23 cellular contexts compared by ENCODE assay signal in the genomic region with DNA sequence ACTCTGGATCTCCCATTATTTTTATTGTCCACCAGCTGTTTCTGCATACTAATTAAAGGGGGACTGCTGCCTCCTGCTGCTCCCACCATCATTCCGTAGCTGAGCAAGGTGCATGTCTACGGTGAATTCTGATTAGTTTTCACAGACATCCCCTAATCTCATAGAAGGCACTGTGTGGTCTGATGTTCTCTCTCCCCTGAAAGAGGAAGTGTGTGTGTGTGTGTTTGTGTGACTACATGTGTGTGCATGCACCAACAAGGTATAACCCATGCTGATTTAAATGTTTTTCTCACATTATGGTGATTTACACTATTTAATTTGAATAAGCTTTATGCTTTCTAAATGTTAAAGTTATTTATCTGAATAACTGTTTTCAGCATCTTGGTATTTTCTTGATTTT.
"Had no signal": no experiment of that assay in that cellular context is flagged by ENCODE, and none has a peak within 500 bp of the region (broad histone marks: within the 10 kb centered on the region; RNA-seq: fewer than 3 reads in every experiment).

No MANE protein-coding gene starts in this region.

- DNase-seq: activated CD4-positive, alpha-beta memory T cell treated with anti-CD3 and anti-CD28 coated beads, Interleukin-2, amount 10 ng/mL, durations not matched to agents 7 days and 5 days; activated CD4-positive, alpha-beta T cell treated with anti-CD3 and anti-CD28 coated beads, Interleukin-2, amount 10 ng/mL, durations not matched to agents 24 days and 14 days; activated gamma-delta T cell; anterior cingulate cortex; brain microvascular endothelial cell; dermis blood vessel endothelial cell; effector CD8-positive, alpha-beta T cell; foreskin keratinocyte; right cardiac atrium; stimulated activated CD4-positive, alpha-beta T cell treated with anti-CD3 and anti-CD28 coated beads, Interleukin-4, amount 100 ng/mL, for 24 hours; substantia nigra; thyroid gland had no signal

- H3K9ac ChIP-seq: parathyroid adenoma had no signal

- H3K4me3 ChIP-seq: lung, thyroid gland had no signal

- H3K27ac Mint-ChIP-seq: activated CD4-positive, alpha-beta memory T cell treated with anti-CD3 and anti-CD28 coated beads, Interleukin-2, amount 10 ng/mL, durations not matched to agents 7 days and 5 days; activated CD4-positive, alpha-beta T cell treated with anti-CD3 and anti-CD28 coated beads, Interleukin-2, amount 10 ng/mL, durations not matched to agents 24 days and 14 days; activated naive CD4-positive, alpha-beta T cell treated with anti-CD3 and anti-CD28 coated beads, Interleukin-2, amount 50 U/mL, for 24 hours; activated T-helper 1 cell treated with anti-CD3 and anti-CD28 coated beads, Interleukin-12 subunit alpha, Interleukin-12 subunit beta, Interleukin-2, Interleukin-4 antibody, amounts not matched to agents 30 ng/mL and 10 ng/mL and 1 ng/mL, durations not matched to agents 14 hours and 24 hours and 36 hours; mesothelial cell of epicardium; stimulated activated naive CD8-positive, alpha-beta T cell treated with anti-CD3 and anti-CD28 coated beads, Interleukin-15, Interleukin-2, amounts not matched to agents 100 ng/mL and 50 ng/mL, for 24 hours; T-helper 2 cell treated with Interferon-gamma antibody and Interleukin-4, amounts not matched to agents 5 μg/mL and 100 μg/mL, for 36 hours had no signal

- H3K9me3 ChIP-seq: thyroid gland had no signal

- H3K27me3 ChIP-seq: brain microvascular endothelial cell, foreskin keratinocyte, thyroid gland had no signal

- H3K27ac ChIP-seq: brain microvascular endothelial cell, foreskin keratinocyte, parathyroid adenoma, thyroid gland, VCaP had no signal

- H3K9me3 Mint-ChIP-seq: activated CD4-positive, alpha-beta memory T cell treated with anti-CD3 and anti-CD28 coated beads, Interleukin-2, amount 10 ng/mL, durations not matched to agents 7 days and 5 days; activated CD4-positive, alpha-beta T cell treated with anti-CD3 and anti-CD28 coated beads, Interleukin-2, amount 10 ng/mL, durations not matched to agents 24 days and 14 days; activated naive CD4-positive, alpha-beta T cell treated with anti-CD3 and anti-CD28 coated beads, Interleukin-2, amount 50 U/mL, for 24 hours; activated T-helper 1 cell treated with anti-CD3 and anti-CD28 coated beads, Interleukin-12 subunit alpha, Interleukin-12 subunit beta, Interleukin-2, Interleukin-4 antibody, amounts not matched to agents 30 ng/mL and 10 ng/mL and 1 ng/mL, durations not matched to agents 14 hours and 24 hours and 36 hours; mesothelial cell of epicardium; natural killer cell treated with Interleukin-12 subunit alpha and Interleukin-12 subunit beta and Interleukin-15 and Interleukin-18, amount 100 ng/mL, for 72 hours; stimulated activated naive CD8-positive, alpha-beta T cell treated with anti-CD3 and anti-CD28 coated beads, Interleukin-15, Interleukin-2, amounts not matched to agents 100 ng/mL and 50 ng/mL, for 24 hours; T-helper 2 cell treated with Interferon-gamma antibody and Interleukin-4, amounts not matched to agents 5 μg/mL and 100 μg/mL, for 36 hours had no signal

- ATAC-seq: activated CD4-positive, CD25-positive, alpha-beta regulatory T cell treated with anti-CD3 and anti-CD28 coated beads, Interleukin-2, amount 50 U/mL, for 24 hours; foreskin keratinocyte; left lobe of liver; natural killer cell treated with Interleukin-12 subunit alpha and Interleukin-12 subunit beta and Interleukin-15 and Interleukin-18, amount 100 ng/mL, for 72 hours; right cardiac atrium had no signal

- H3K36me3 Mint-ChIP-seq: natural killer cell treated with Interleukin-12 subunit alpha and Interleukin-12 subunit beta and Interleukin-15 and Interleukin-18, amount 100 ng/mL, for 72 hours had no signal

- H3K27me3 Mint-ChIP-seq: activated CD4-positive, alpha-beta memory T cell treated with anti-CD3 and anti-CD28 coated beads, Interleukin-2, amount 10 ng/mL, durations not matched to agents 7 days and 5 days; activated CD4-positive, alpha-beta T cell treated with anti-CD3 and anti-CD28 coated beads, Interleukin-2, amount 10 ng/mL, durations not matched to agents 24 days and 14 days; activated naive CD4-positive, alpha-beta T cell treated with anti-CD3 and anti-CD28 coated beads, Interleukin-2, amount 50 U/mL, for 24 hours; natural killer cell treated with Interleukin-12 subunit alpha and Interleukin-12 subunit beta and Interleukin-15 and Interleukin-18, amount 100 ng/mL, for 72 hours; stimulated activated naive CD8-positive, alpha-beta T cell treated with anti-CD3 and anti-CD28 coated beads, Interleukin-15, Interleukin-2, amounts not matched to agents 100 ng/mL and 50 ng/mL, for 24 hours had no signal

- H3K4me1 ChIP-seq: parathyroid adenoma, thyroid gland had no signal

- H3K36me3 ChIP-seq: brain microvascular endothelial cell, thyroid gland had no signal

- H3K4me3 Mint-ChIP-seq: activated CD4-positive, alpha-beta memory T cell treated with anti-CD3 and anti-CD28 coated beads, Interleukin-2, amount 10 ng/mL, durations not matched to agents 7 days and 5 days; activated CD4-positive, alpha-beta T cell treated with anti-CD3 and anti-CD28 coated beads, Interleukin-2, amount 10 ng/mL, durations not matched to agents 24 days and 14 days; activated naive CD4-positive, alpha-beta T cell treated with anti-CD3 and anti-CD28 coated beads, Interleukin-2, amount 50 U/mL, for 24 hours; activated T-helper 1 cell treated with anti-CD3 and anti-CD28 coated beads, Interleukin-12 subunit alpha, Interleukin-12 subunit beta, Interleukin-2, Interleukin-4 antibody, amounts not matched to agents 30 ng/mL and 10 ng/mL and 1 ng/mL, durations not matched to agents 14 hours and 24 hours and 36 hours; mesothelial cell of epicardium; natural killer cell treated with Interleukin-12 subunit alpha and Interleukin-12 subunit beta and Interleukin-15 and Interleukin-18, amount 100 ng/mL, for 72 hours; stimulated activated naive CD8-positive, alpha-beta T cell treated with anti-CD3 and anti-CD28 coated beads, Interleukin-15, Interleukin-2, amounts not matched to agents 100 ng/mL and 50 ng/mL, for 24 hours; T-helper 2 cell treated with Interferon-gamma antibody and Interleukin-4, amounts not matched to agents 5 μg/mL and 100 μg/mL, for 36 hours had no signal

- H3K4me1 Mint-ChIP-seq: activated CD4-positive, alpha-beta memory T cell treated with anti-CD3 and anti-CD28 coated beads, Interleukin-2, amount 10 ng/mL, durations not matched to agents 7 days and 5 days; activated CD4-positive, alpha-beta T cell treated with anti-CD3 and anti-CD28 coated beads, Interleukin-2, amount 10 ng/mL, durations not matched to agents 24 days and 14 days had no signal
